In genomic region chr7:100012385-100013327, GRCh38 we compare ENCODE assay signal across 11 cellular contexts. TPM values are rescaled to one million over a fixed set of nuclear protein-coding genes. Genes with fewer than 3 reads are reported as not detected.
DNase-seq lines count a peak whose midpoint lies in the region; ATAC-seq and TF ChIP-seq lines count a peak whose summit lies in the region.
"Not testable (repeated sequence)": the region's sequence is repeated elsewhere in the genome, so short reads cannot be mapped to it uniquely, and the experiment has no call there.
"Had no signal": no experiment of that assay in that cellular context is flagged by ENCODE, and none has a peak within 500 bp of the region (broad histone marks: within the 10 kb centered on the region; RNA-seq: fewer than 3 reads in every experiment).

No MANE protein-coding gene starts in this region.

- not testable (repeated sequence) for H3K9ac ChIP-seq in HCT116 (ENCODE audit: low read length); mammary epithelial cell (ENCODE audit: insufficient read depth, low read length)

- not testable (repeated sequence) for H3K9me2 ChIP-seq in HCT116 (ENCODE audit: insufficient read depth)

- H3K27me3 ChIP-seq in HCT116 (ENCODE audit: insufficient read depth, low read length); mammary epithelial cell (ENCODE audit: insufficient read depth, low read length); left lung: not testable (repeated sequence)

- H2AFZ ChIP-seq in HCT116 (ENCODE audit: low read depth, low read length, poor library complexity, severe bottlenecking), result not testable (repeated sequence)
- H2AFZ ChIP-seq in mammary epithelial cell (ENCODE audit: low read depth, low read length), result peak overlapping the region; percentile 47

- intact Hi-C loops in HCT116 (cut with micrococcal nuclease); mammary epithelial cell (cut with micrococcal nuclease); left lung (cut with DNase I): not testable (repeated sequence)
- intact Hi-C loops in activated naive CD4-positive, alpha-beta T cell treated with anti-CD3 and anti-CD28 coated beads for 36 hours (cut with micrococcal nuclease), result loop anchor here (1.0 to 10.0 kb wide), 4 partner anchors 9 to 458 kb away; partner anchors contain the start of genes FAM200A, ZNF3, ZNF655 and ZSCAN21

- not testable (repeated sequence) for H3K4me3 Mint-ChIP-seq in T-helper 17 cell; activated naive CD4-positive, alpha-beta T cell treated with anti-CD3 and anti-CD28 coated beads for 36 hours

- not testable (repeated sequence) for H3K27me3 Mint-ChIP-seq in T-helper 17 cell; activated naive CD4-positive, alpha-beta T cell treated with anti-CD3 and anti-CD28 coated beads for 36 hours (ENCODE audit: low read depth)

- H3K27ac Mint-ChIP-seq in T-helper 17 cell, result peak overlapping the region; percentile 14
- peak overlapping the region; percentile 68 for H3K27ac Mint-ChIP-seq in activated naive CD4-positive, alpha-beta T cell treated with anti-CD3 and anti-CD28 coated beads for 36 hours

- 61% methylated on average over 8 of the region's 14 CpGs for WGBS in mammary epithelial cell (ENCODE audit: low coverage, missing lambda C conversion rate)

- H3K36me3 ChIP-seq in HCT116 (ENCODE audit: control insufficient read depth in 1 of 2, insufficient read depth in 2 of 2, low read length in 2 of 2); mammary epithelial cell (ENCODE audit: insufficient read depth, low read length); left lung: not testable (repeated sequence)

- H3K36me3 Mint-ChIP-seq in T-helper 17 cell (ENCODE audit: low read depth), result not testable (repeated sequence)
- peaks cover 11% of the 10 kb centered on the region for H3K36me3 Mint-ChIP-seq in activated naive CD4-positive, alpha-beta T cell treated with anti-CD3 and anti-CD28 coated beads for 36 hours (ENCODE audit: low read depth)

- not testable (repeated sequence) for H3K9me3 ChIP-seq in HCT116 (ENCODE audit: control insufficient read depth in 1 of 2, insufficient read depth in 1 of 2, low read depth in 1 of 2, low read length in 2 of 2); T-helper 17 cell (ENCODE audit: control insufficient read depth, low read length, poor library complexity, severe bottlenecking); mammary epithelial cell (replicated peaks; ENCODE audit: insufficient read depth, low read length); left lung

- peaks cover 10% of the 10 kb centered on the region for H3K4me1 Mint-ChIP-seq in T-helper 17 cell
- peaks cover 39% of the 10 kb centered on the region for H3K4me1 Mint-ChIP-seq in activated naive CD4-positive, alpha-beta T cell treated with anti-CD3 and anti-CD28 coated beads for 36 hours (ENCODE audit: low read depth)

- H3K4me1 ChIP-seq in HCT116 (ENCODE audit: control insufficient read depth in 1 of 2, insufficient read depth in 2 of 2, low read length in 2 of 2) (peaks cover 8 to 37% of the 10 kb centered on the region in 2 experiments; a peak in 3 of 4 replicates), mammary epithelial cell (ENCODE audit: insufficient read depth, low read length) (peaks cover 20% of the 10 kb centered on the region), left lung (peaks cover 8 to 36% of the 10 kb centered on the region in 2 donors)

- not testable (repeated sequence) for H4K20me1 ChIP-seq in HCT116 (ENCODE audit: insufficient read depth); mammary epithelial cell (ENCODE audit: insufficient read depth, low read length)

- not testable (repeated sequence) for TF ChIP-seq POLR2A in HCT116 (IDR thresholded peaks at IDR 0.05; ENCODE audit: borderline replicate concordance, extremely low read depth, insufficient read depth, insufficient read length)

- CTCF ChIA-PET in HCT116 (lab: Charles Lee); mammary epithelial cell (lab: Charles Lee; ENCODE audit: low non-redundant PET): not testable (repeated sequence)
- CTCF ChIA-PET in activated naive CD4-positive, alpha-beta T cell treated with anti-CD3 and anti-CD28 coated beads for 36 hours (lab: Charles Lee), result interaction anchor here (1.5 to 1.8 kb wide), 2 partner anchors 21 to 99 kb away, joined by 8 to 11 read pairs; no protein-coding TSS in a partner anchor

- H3K27ac ChIP-seq in HCT116 (ENCODE audit: low read depth, low read length); mammary epithelial cell (ENCODE audit: insufficient read depth, low read depth, low read length); left lung: not testable (repeated sequence)

- H3K79me2 ChIP-seq in HCT116 (ENCODE audit: insufficient read depth, low read length) (peaks cover 21% of the 10 kb centered on the region), mammary epithelial cell (ENCODE audit: insufficient read depth, low read length) (peaks cover 24% of the 10 kb centered on the region)

- not testable (repeated sequence) for ATAC-seq in HCT116, T-helper 17 cell
- peak; percentile 51 for ATAC-seq in left lung

- H3K4me2 ChIP-seq in HCT116 (ENCODE audit: low read length), result peak overlapping the region; percentile 34; the same call in 1 of the 2 replicates
- H3K4me2 ChIP-seq in mammary epithelial cell (ENCODE audit: insufficient read depth, low read depth, low read length), result not testable (repeated sequence)

- H3K9me3 Mint-ChIP-seq in activated naive CD4-positive, alpha-beta T cell treated with anti-CD3 and anti-CD28 coated beads for 36 hours, result not testable (repeated sequence)

- TF ChIP-seq CTCF in HCT116 (IDR thresholded peaks at IDR 0.05 in 2 of 3, conservative IDR thresholded peaks at IDR 0.05 in 1 of 3; ENCODE audit: borderline replicate concordance in 1 of 3, insufficient read depth in 1 of 3, low read depth in 2 of 3, low read length in 2 of 3); mammary epithelial cell (conservative IDR thresholded peaks at IDR 0.05 in 1 of 2, IDR thresholded peaks at IDR 0.05 in 1 of 2; ENCODE audit: extremely low read depth in 1 of 2, insufficient read depth in 1 of 2, low read depth in 1 of 2, low read length in 2 of 2); left lung (IDR thresholded peaks at IDR 0.05): not testable (repeated sequence)

- not testable (repeated sequence) for H3K4me3 ChIP-seq in HCT116 (replicated peaks in 1 of 2; ENCODE audit: low read depth in 1 of 2, low read length in 2 of 2); mammary epithelial cell (replicated peaks in 1 of 3; ENCODE audit: insufficient read depth in 1 of 3, low read depth in 2 of 3, low read length in 3 of 3); left lung

- in situ Hi-C loops in mammary epithelial cell (cut with MboI; ENCODE audit: low sequenced_read_pairs in 2 of 2), result not testable (repeated sequence)

- not testable (repeated sequence) for DNase-seq in HCT116 (ENCODE audit: low read depth, low spot score); T-helper 17 cell; activated naive CD4-positive, alpha-beta T cell treated with anti-CD3 and anti-CD28 coated beads for 36 hours; left lung
- peak; percentile 66 to 84 for DNase-seq in NOMO-1 (lab: John Stamatoyannopoulos, UW; ENCODE audit: unreplicated experiment in 2 of 2)
- peak; percentile 80 for DNase-seq in mammary epithelial cell
- peak; percentile 15 for DNase-seq in renal cortical epithelial cell (ENCODE audit: low read depth)

- dilution Hi-C loops in mammary epithelial cell (cut with HindIII; ENCODE audit: low sequenced_read_pairs), result not testable (repeated sequence)

- RAD21 ChIA-PET in HCT116 (lab: Charles Lee; ENCODE audit: low non-redundant PET in 1 of 2, low total read pairs in 2 of 2, uncharacterized antibody in 2 of 2, unreplicated experiment in 2 of 2), result not testable (repeated sequence)

- TF ChIP-seq RAD21 in HCT116 (IDR thresholded peaks at IDR 0.05; ENCODE audit: low read depth), result not testable (repeated sequence)

- POLR2A ChIA-PET in HCT116 (lab: Charles Lee), result interaction anchor here (0.6 kb wide), 1 partner anchor 113 kb away, joined by 3 read pairs; no protein-coding TSS in a partner anchor

- not testable (repeated sequence) for BruUV-seq in HCT116 (replicated peaks; lab: Mats Ljungman, UMichigan); mammary epithelial cell (replicated peaks; lab: Mats Ljungman, UMichigan)

RNA-seq across cellular contexts. Expression of gene ZKSCAN1, which starts 2.7 kb away (rescaled TPM):
- total RNA-seq in HCT116 (2021; ENCODE audit: unreplicated experiment) (61.2 TPM), T-helper 17 cell (10 to 100 TPM; 51.1 to 58.6 TPM), mammary epithelial cell (10 to 100 TPM; 42.7 to 80.8 TPM), left lung (10 to 100 TPM; 46.7 to 52.0 TPM), renal cortical epithelial cell (33.9 and 70.8 TPM in 2 replicates)
- polyA plus RNA-seq in HCT116 (2012), result 13.7 and 16.5 TPM in 2 replicates
- total RNA-seq in activated naive CD4-positive, alpha-beta T cell treated with anti-CD3 and anti-CD28 coated beads for 36 hours, result 10 to 100 TPM; 64.4 to 67.9 TPM
- 15.2 TPM for polyA plus RNA-seq in mammary epithelial cell
- polyA minus RNA-seq in mammary epithelial cell, result 72.0 TPM

RNA-seq across cellular contexts. Expression of gene AZGP1, which starts 36.8 kb away (rescaled TPM):
- total RNA-seq in HCT116 (2021; ENCODE audit: unreplicated experiment) (1.1 TPM), T-helper 17 cell (not detected), mammary epithelial cell (1 to 10 TPM in 1 of 2 donors, not detected in 1; 9.3 TPM), left lung (10 to 100 TPM in 1 of 2 donors, 1 to 10 TPM in 1; 5.0 to 40.3 TPM), renal cortical epithelial cell (not detected in 2 replicates)
- 0.84 and 1.1 TPM in 2 replicates for polyA plus RNA-seq in HCT116 (2012)
- not detected for total RNA-seq in activated naive CD4-positive, alpha-beta T cell treated with anti-CD3 and anti-CD28 coated beads for 36 hours
- 0.14 TPM for polyA plus RNA-seq in mammary epithelial cell
- not detected for polyA minus RNA-seq in mammary epithelial cell
- total RNA-seq: activated CD8-positive, alpha-beta memory T cell treated with anti-CD3 and anti-CD28 coated beads for 36 hours; IMR-90; pulmonary artery endothelial cell had no signal
- polyA plus RNA-seq: BJ, IMR-90 had no signal

RNA-seq across cellular contexts. Expression of gene ZSCAN21, which starts 36.9 kb away (rescaled TPM):
- total RNA-seq in HCT116 (2021; ENCODE audit: unreplicated experiment), result 10.3 TPM
- 6.4 and 8.6 TPM in 2 replicates for polyA plus RNA-seq in HCT116 (2012)
- total RNA-seq in T-helper 17 cell, result 1 to 10 TPM; 4.2 to 5.2 TPM
- total RNA-seq in activated naive CD4-positive, alpha-beta T cell treated with anti-CD3 and anti-CD28 coated beads for 36 hours, result 1 to 10 TPM; 6.2 to 6.4 TPM
- 10 to 100 TPM; 10.8 to 15.0 TPM for total RNA-seq in mammary epithelial cell
- polyA plus RNA-seq in mammary epithelial cell, result 7.9 TPM
- 2.7 TPM for polyA minus RNA-seq in mammary epithelial cell
- 10 to 100 TPM in 1 of 2 donors, 1 to 10 TPM in 1; 6.5 to 12.0 TPM for total RNA-seq in left lung
- total RNA-seq in renal cortical epithelial cell, result 5.0 and 13.6 TPM in 2 replicates
